In genomic region chr12:15701212-15701611, GRCh38 we compare ENCODE assay signal across 9 cellular contexts.
DNase-seq lines count a peak whose midpoint lies in the region; FAIRE-seq and TF ChIP-seq lines count a peak whose summit lies in the region.
"Had no signal": no experiment of that assay in that cellular context is flagged by ENCODE, and none has a peak within 500 bp of the region (broad histone marks: within the 10 kb centered on the region; RNA-seq: fewer than 3 reads in every experiment).

No MANE protein-coding gene starts in this region.

- WGBS in hepatocyte (ENCODE audit: low lambda C conversion rate, missing lambda C conversion rate): 72% methylated on average over 1 of the region's 1 CpG

- peak overlapping the region; percentile 2 for H3K4me3 Mint-ChIP-seq in T-helper 2 cell treated with Interferon-gamma antibody and Interleukin-4, amounts not matched to agents 5 μg/mL and 100 μg/mL, for 36 hours

- H2AFZ ChIP-seq in ACC112 (ENCODE audit: low read length, unreplicated experiment): no peak overlapping the region
- no peak overlapping the region for H2AFZ ChIP-seq in hepatocyte

- peak overlapping the region; percentile 68 for H3K27ac Mint-ChIP-seq in T-helper 2 cell treated with Interferon-gamma antibody and Interleukin-4, amounts not matched to agents 5 μg/mL and 100 μg/mL, for 36 hours

- H3K4me3 ChIP-seq in ACC112 (ENCODE audit: low read depth, low read length) (peak overlapping the region; percentile 40), hepatocyte (no peak overlapping the region)

- H3K36me3 Mint-ChIP-seq in T-helper 2 cell treated with Interferon-gamma antibody and Interleukin-4, amounts not matched to agents 5 μg/mL and 100 μg/mL, for 36 hours (ENCODE audit: low read depth): peaks cover 4% of the 10 kb centered on the region

- H3K9me2 ChIP-seq in hepatocyte (replicated peaks; ENCODE audit: insufficient read depth): no peaks in the 10 kb centered on the region

- H4K20me1 ChIP-seq in hepatocyte (ENCODE audit: insufficient read depth, poor library complexity, severe bottlenecking): no peaks in the 10 kb centered on the region

- no peaks in the 10 kb centered on the region for H3K9me3 ChIP-seq in hepatocyte (ENCODE audit: low read depth)

- H3K79me2 ChIP-seq in ACC112 (ENCODE audit: control insufficient read depth, insufficient read depth, low read length, unreplicated experiment): peaks cover 71% of the 10 kb centered on the region
- H3K79me2 ChIP-seq in hepatocyte: peaks cover 63% of the 10 kb centered on the region

- H3K4me2 ChIP-seq in hepatocyte: peak overlapping the region; percentile 2

- peaks cover 42% of the 10 kb centered on the region for H3K4me1 Mint-ChIP-seq in T-helper 2 cell treated with Interferon-gamma antibody and Interleukin-4, amounts not matched to agents 5 μg/mL and 100 μg/mL, for 36 hours (ENCODE audit: low read depth)

- DNase-seq in HCEC 1CT: peak; percentile 58
- DNase-seq in T-helper 2 cell treated with Interferon-gamma antibody and Interleukin-4, amounts not matched to agents 5 μg/mL and 100 μg/mL, for 36 hours (ENCODE audit: low spot score): peak; percentile 16
- no peak for DNase-seq in hepatocyte (ENCODE audit: low spot score)
- DNase-seq in NCI-H146 treated with DMSO at 0.1 percent for 48 hours (lab: John Stamatoyannopoulos, UW; ENCODE audit: unreplicated experiment): no peak
- no peak for DNase-seq in DMS153 treated with DMSO at 0.1 percent for 48 hours (lab: John Stamatoyannopoulos, UW; ENCODE audit: unreplicated experiment)
- DNase-seq in GM19239 (ENCODE audit: insufficient read length, low spot score): no peak
- no peak for DNase-seq in NCI-H1436 treated with DMSO at 0.1 percent for 48 hours (lab: John Stamatoyannopoulos, UW)

- peaks cover 10% of the 10 kb centered on the region for H3K9me3 Mint-ChIP-seq in T-helper 2 cell treated with Interferon-gamma antibody and Interleukin-4, amounts not matched to agents 5 μg/mL and 100 μg/mL, for 36 hours

- H3K27me3 ChIP-seq in ACC112 (ENCODE audit: insufficient read depth, low read length) (no peaks in the 10 kb centered on the region), hepatocyte (no peaks in the 10 kb centered on the region)

- H3K27ac ChIP-seq in ACC112 (ENCODE audit: low read depth, low read length) (peak overlapping the region; percentile 95), hepatocyte (peak overlapping the region; percentile 25)

- no peaks in the 10 kb centered on the region for H3K27me3 Mint-ChIP-seq in T-helper 2 cell treated with Interferon-gamma antibody and Interleukin-4, amounts not matched to agents 5 μg/mL and 100 μg/mL, for 36 hours (ENCODE audit: low read depth)

- H3K36me3 ChIP-seq in ACC112 (ENCODE audit: insufficient read depth, low read length) (peaks cover 5% of the 10 kb centered on the region; the same call in 1 of the 2 replicates), hepatocyte (replicated peaks; ENCODE audit: insufficient read depth, low read depth) (no peaks in the 10 kb centered on the region)

- no peak for FAIRE-seq in GM19239 (lab: Jason Lieb, UNC)
- FAIRE-seq: D721Med had no signal

- H3K4me1 ChIP-seq in ACC112 (ENCODE audit: control insufficient read depth, insufficient read depth, low read length, unreplicated experiment) (peaks cover 79% of the 10 kb centered on the region), hepatocyte (ENCODE audit: insufficient read depth) (peaks cover 3% of the 10 kb centered on the region)

- no peak for TF ChIP-seq CTCF in hepatocyte (IDR thresholded peaks at IDR 0.05; ENCODE audit: poor library complexity)

Comparison
In these comparisons a context has a peak if more than half of its experiments do, and no peak if none do; other contexts are left out.
1. DNase-seq: peak in HCEC 1CT (single experiment) and T-helper 2 cell treated with Interferon-gamma antibody and Interleukin-4, amounts not matched to agents 5 μg/mL and 100 μg/mL, for 36 hours (single experiment); none in hepatocyte (single experiment), NCI-H146 treated with DMSO at 0.1 percent for 48 hours (single experiment), DMS153 treated with DMSO at 0.1 percent for 48 hours (single experiment), GM19239 (single experiment) and NCI-H1436 treated with DMSO at 0.1 percent for 48 hours (single experiment).